In the genomic region with DNA sequence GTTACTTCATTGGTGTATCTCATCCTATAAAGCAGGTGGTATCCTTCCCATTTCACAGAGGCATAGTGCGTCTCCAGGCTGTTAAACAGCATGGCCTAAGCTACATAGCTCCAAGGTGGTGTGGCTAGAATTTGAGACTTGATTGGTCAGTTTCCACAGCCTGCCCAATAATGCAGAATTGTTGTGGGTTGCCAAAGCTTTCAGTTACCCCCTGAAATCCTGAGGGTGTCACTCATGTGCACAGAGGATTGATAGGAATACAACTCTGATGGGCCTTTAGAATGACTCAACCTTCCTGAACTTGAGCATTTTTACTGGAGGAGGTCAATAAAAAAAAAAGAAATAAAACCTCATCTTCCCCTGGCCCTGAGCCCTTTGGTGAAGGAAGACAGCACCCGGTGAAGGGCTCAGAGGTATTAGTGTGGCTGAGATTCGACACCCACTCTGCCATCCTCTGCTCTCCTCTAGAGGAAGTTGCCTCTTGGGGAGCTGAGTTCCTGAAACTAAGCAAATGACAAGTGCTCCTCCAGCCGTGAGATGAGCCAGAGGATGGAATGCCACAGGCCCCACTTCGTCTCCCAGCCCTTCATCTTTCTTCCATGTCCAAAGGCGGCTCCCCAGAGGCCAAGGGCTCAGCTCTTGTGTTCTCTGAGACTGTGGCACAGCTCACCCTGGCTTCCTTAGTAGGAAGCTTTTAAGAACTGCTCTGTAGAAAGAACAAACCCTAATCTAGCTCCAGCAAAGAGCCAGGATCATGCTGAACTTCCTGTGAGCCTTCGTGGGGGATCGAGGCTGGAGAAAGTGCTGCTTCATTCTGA, we compare ENCODE assay signal across 8 cellular contexts. TPM values are rescaled to one million over a fixed set of nuclear protein-coding genes. Genes with fewer than 3 reads are reported as not detected.
DNase-seq lines count a peak whose midpoint lies in the region; ATAC-seq and TF ChIP-seq lines count a peak whose summit lies in the region.

No MANE protein-coding gene starts in this region.

- H3K4me3 Mint-ChIP-seq in Calu3 (ENCODE audit: low read depth, unreplicated experiment) (peak overlapping the region; percentile 77), glutamatergic neuron (ENCODE audit: unreplicated experiment) (no peak overlapping the region)

- H3K36me3 Mint-ChIP-seq in Calu3 (ENCODE audit: insufficient read depth, unreplicated experiment) (peaks cover 20% of the 10 kb centered on the region), glutamatergic neuron (ENCODE audit: unreplicated experiment) (no peaks in the 10 kb centered on the region)

- H3K4me3 ChIP-seq in vagina (peak overlapping the region in 1 of 2 donors; percentile 39), WERI-Rb-1 (ENCODE audit: low read depth, low read length) (no peak overlapping the region)

- H3K4me1 Mint-ChIP-seq in Calu3 (ENCODE audit: low read depth, unreplicated experiment) (peaks cover 38% of the 10 kb centered on the region), glutamatergic neuron (ENCODE audit: low read depth, unreplicated experiment) (no peaks in the 10 kb centered on the region)

- H3K27me3 ChIP-seq in vagina (no peaks in the 10 kb centered on the region), WERI-Rb-1 (ENCODE audit: insufficient read depth, low read depth, severe bottlenecking) (no peaks in the 10 kb centered on the region)

- H3K27ac Mint-ChIP-seq in Calu3 (ENCODE audit: unreplicated experiment), result peak overlapping the region; percentile 99
- no peak overlapping the region for H3K27ac Mint-ChIP-seq in glutamatergic neuron (ENCODE audit: unreplicated experiment)

- H3K27ac ChIP-seq in vagina (peak overlapping the region; percentile 71), WERI-Rb-1 (no peak overlapping the region)

- no peaks in the 10 kb centered on the region for H3K36me3 ChIP-seq in vagina
- H3K36me3 ChIP-seq in WERI-Rb-1, result no peaks in the 10 kb centered on the region

- intact Hi-C loops in Calu3 (cut with micrococcal nuclease; ENCODE audit: unreplicated experiment), result loop anchor here (5.0 kb wide), 1 partner anchor 38 kb away; no protein-coding TSS in a partner anchor
- intact Hi-C loops in vagina (cut with DNase I), result loop anchor here (5.0 kb wide), 1 partner anchor 477 kb away; no protein-coding TSS in a partner anchor

- CTCF ChIA-PET in Calu3 (lab: Charles Lee), result interaction anchor here (0.6 to 1.9 kb wide), 10 partner anchors 8 to 60 kb away, joined by 3 to 8 read pairs (median 3); no protein-coding TSS in a partner anchor

- no peak for DNase-seq in Calu3
- peak; percentile 51 to 53 for DNase-seq in activated T-cell treated with anti-CD3 and anti-CD28 coated beads, Interleukin-2, amount 50 U/mL, for 48 hours
- peak; percentile 42 for DNase-seq in left kidney (ENCODE audit: low read depth, low spot score)
- no peak for DNase-seq in vagina (ENCODE audit: extremely low spot score in 2 of 2)
- DNase-seq in glutamatergic neuron, result no peak
- no peak for DNase-seq in WERI-Rb-1

- peaks cover 11% of the 10 kb centered on the region for H3K4me1 ChIP-seq in vagina

- ATAC-seq in GM19397 (IDR thresholded peaks at IDR 0.05; ENCODE audit: unreplicated experiment), result peak; percentile 31
- ATAC-seq in HG03575 (IDR thresholded peaks at IDR 0.05; ENCODE audit: extremely low read depth, insufficient number of reproducible peaks, low FRiP score, unreplicated experiment), result peak; percentile 36

- TF ChIP-seq CTCF in Calu3 (IDR thresholded peaks at IDR 0.05; ENCODE audit: unreplicated experiment), result no peak
- no peak for TF ChIP-seq CTCF in vagina (IDR thresholded peaks at IDR 0.05)
- no peak for TF ChIP-seq CTCF in glutamatergic neuron (IDR thresholded peaks at IDR 0.05; ENCODE audit: partially characterized antibody, unreplicated experiment)
- TF ChIP-seq CTCF in WERI-Rb-1 (IDR thresholded peaks at IDR 0.05; ENCODE audit: low read depth, low read length), result no peak

- no TSS peak for BruUV-seq in Calu3 (replicated peaks; lab: Mats Ljungman, UMichigan)

- no peaks in the 10 kb centered on the region for H3K9me3 ChIP-seq in vagina
- no peaks in the 10 kb centered on the region for H3K9me3 ChIP-seq in WERI-Rb-1 (ENCODE audit: severe bottlenecking)

- H3K27me3 Mint-ChIP-seq in Calu3 (ENCODE audit: unreplicated experiment), result no peaks in the 10 kb centered on the region
- H3K27me3 Mint-ChIP-seq in glutamatergic neuron (ENCODE audit: unreplicated experiment), result no peaks in the 10 kb centered on the region

- TF ChIP-seq POLR2A in vagina (IDR thresholded peaks at IDR 0.05), result no peak

- no peaks in the 10 kb centered on the region for H3K9me3 Mint-ChIP-seq in Calu3 (ENCODE audit: low read depth, unreplicated experiment)
- H3K9me3 Mint-ChIP-seq in glutamatergic neuron (ENCODE audit: unreplicated experiment), result peaks cover 4% of the 10 kb centered on the region

RNA-seq across cellular contexts. Expression of gene ACSL5, which starts 1.0 kb away (rescaled TPM):
- total RNA-seq in Calu3 (2022) (35.3 and 59.2 TPM in 2 replicates), vagina (8.3 TPM), glutamatergic neuron (ENCODE audit: unreplicated experiment) (not detected)

Comparison
In these comparisons a context has a peak if more than half of its experiments do, and no peak if none do; other contexts are left out.
1. DNase-seq: peak in activated T-cell treated with anti-CD3 and anti-CD28 coated beads, Interleukin-2, amount 50 U/mL, for 48 hours (2 of 2) and left kidney (single experiment); none in Calu3 (single experiment), vagina (0 of 2), glutamatergic neuron (single experiment) and WERI-Rb-1 (single experiment).